9 cellular contexts compared by ENCODE assay signal in the genomic region with DNA sequence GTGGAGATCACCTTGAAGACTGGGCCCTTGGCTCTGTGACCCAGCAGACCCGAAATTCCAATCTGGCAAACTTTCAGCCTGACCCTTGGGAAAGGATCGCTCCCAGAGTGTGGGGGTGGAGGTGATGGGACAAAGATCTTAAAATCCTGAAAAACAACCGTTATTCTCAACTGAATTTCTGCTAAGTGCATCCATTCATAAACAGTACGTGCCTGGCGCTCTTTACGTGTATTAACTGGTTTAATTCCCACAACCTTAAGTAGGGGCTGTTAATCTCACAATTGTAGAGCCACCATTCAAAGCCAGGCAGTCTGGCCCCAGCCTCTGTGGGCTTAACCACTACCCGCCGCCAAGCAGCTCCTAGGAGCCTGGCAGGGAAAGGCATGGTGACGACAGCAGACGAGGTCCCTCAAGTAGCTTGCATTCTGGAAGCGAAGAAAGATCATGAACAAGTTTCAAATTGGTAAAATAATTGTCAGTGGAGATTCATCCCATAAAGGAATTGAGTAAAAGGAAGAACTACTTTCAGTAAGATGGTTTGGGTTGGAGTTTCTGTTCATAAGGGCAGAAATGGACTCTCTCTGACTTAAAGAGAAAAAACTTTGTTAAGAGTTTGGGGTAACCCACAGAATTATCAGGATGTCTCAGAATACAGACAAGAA. TPM values are rescaled to one million over a fixed set of nuclear protein-coding genes. Genes with fewer than 3 reads are reported as not detected.
DNase-seq lines count a peak whose midpoint lies in the region; ATAC-seq and TF ChIP-seq lines count a peak whose summit lies in the region.
"Had no signal": no experiment of that assay in that cellular context is flagged by ENCODE, and none has a peak within 500 bp of the region (broad histone marks: within the 10 kb centered on the region; RNA-seq: fewer than 3 reads in every experiment).

No MANE protein-coding gene starts in this region.

- ATAC-seq in HG02973 (IDR thresholded peaks at IDR 0.05; ENCODE audit: unreplicated experiment): peak; percentile 17
- peak; percentile 60 for ATAC-seq in activated naive CD8-positive, alpha-beta T cell treated with anti-CD3 and anti-CD28 coated beads, Interleukin-2, amount 50 U/mL, for 24 hours
- peak; percentile 41 for ATAC-seq in left ventricle myocardium superior

- intact Hi-C loops in left ventricle myocardium superior (cut with micrococcal nuclease): no loop called here

- H3K36me3 Mint-ChIP-seq in activated naive CD8-positive, alpha-beta T cell treated with anti-CD3 and anti-CD28 coated beads, Interleukin-2, amount 50 U/mL, for 24 hours (ENCODE audit: low read depth): peaks cover 8% of the 10 kb centered on the region

- H3K4me1 Mint-ChIP-seq in activated naive CD8-positive, alpha-beta T cell treated with anti-CD3 and anti-CD28 coated beads, Interleukin-2, amount 50 U/mL, for 24 hours: peaks cover 81% of the 10 kb centered on the region

- DNase-seq in activated gamma-delta T cell (lab: John Stamatoyannopoulos, UW) (peak; percentile 25), activated gamma-delta T cell treated with Interleukin-2 at 50 U/mL for 16 hours (no peak), NCI-H82 treated with DMSO at 0.1 percent for 48 hours (lab: John Stamatoyannopoulos, UW; ENCODE audit: unreplicated experiment) (peak; percentile 85), left ventricle myocardium superior (peak; percentile 72), retinal pigment epithelial cell (ENCODE audit: low read depth) (peak; percentile 84), HPDE6-E6E7 (ENCODE audit: extremely low spot score) (no peak)
- peak; percentile 63 for DNase-seq in activated naive CD8-positive, alpha-beta T cell treated with anti-CD3 and anti-CD28 coated beads, Interleukin-2, amount 50 U/mL, for 24 hours

- H3K4me3 Mint-ChIP-seq in activated naive CD8-positive, alpha-beta T cell treated with anti-CD3 and anti-CD28 coated beads, Interleukin-2, amount 50 U/mL, for 24 hours: peak overlapping the region; percentile 81

- no peak for TF ChIP-seq CTCF in retinal pigment epithelial cell (conservative IDR thresholded peaks at IDR 0.05; ENCODE audit: low read depth, low read length)

- peak overlapping the region; percentile 47 for H3K4me3 ChIP-seq in retinal pigment epithelial cell (ENCODE audit: low read length)

- H3K9me3 Mint-ChIP-seq in activated naive CD8-positive, alpha-beta T cell treated with anti-CD3 and anti-CD28 coated beads, Interleukin-2, amount 50 U/mL, for 24 hours: peaks cover 6% of the 10 kb centered on the region

- peaks cover 33% of the 10 kb centered on the region for H3K27me3 Mint-ChIP-seq in activated naive CD8-positive, alpha-beta T cell treated with anti-CD3 and anti-CD28 coated beads, Interleukin-2, amount 50 U/mL, for 24 hours

- H3K27ac Mint-ChIP-seq in activated naive CD8-positive, alpha-beta T cell treated with anti-CD3 and anti-CD28 coated beads, Interleukin-2, amount 50 U/mL, for 24 hours: peak overlapping the region; percentile 95

RNA-seq across cellular contexts. Expression of gene RGS16, which starts 11.4 kb away (rescaled TPM):
- total RNA-seq in left ventricle myocardium superior: 1.1 TPM
- total RNA-seq: renal cortical epithelial cell had no signal

RNA-seq across cellular contexts. Expression of gene RNASEL, which starts 26.5 kb away (rescaled TPM):
- 2.7 TPM for total RNA-seq in left ventricle myocardium superior

Comparison
In these comparisons a context has a peak if more than half of its experiments do, and no peak if none do; other contexts are left out.
1. DNase-seq: peak in activated gamma-delta T cell (single experiment), NCI-H82 treated with DMSO at 0.1 percent for 48 hours (single experiment), activated naive CD8-positive, alpha-beta T cell treated with anti-CD3 and anti-CD28 coated beads, Interleukin-2, amount 50 U/mL, for 24 hours (single experiment), left ventricle myocardium superior (single experiment) and retinal pigment epithelial cell (single experiment); none in activated gamma-delta T cell treated with Interleukin-2 at 50 U/mL for 16 hours (single experiment) and HPDE6-E6E7 (single experiment).
2. Peak in every context shown above with its lines, with median percentiles within 50 percentile points of each other: ATAC-seq.